ENCODE assay signal across 8 cellular contexts in the genomic region with DNA sequence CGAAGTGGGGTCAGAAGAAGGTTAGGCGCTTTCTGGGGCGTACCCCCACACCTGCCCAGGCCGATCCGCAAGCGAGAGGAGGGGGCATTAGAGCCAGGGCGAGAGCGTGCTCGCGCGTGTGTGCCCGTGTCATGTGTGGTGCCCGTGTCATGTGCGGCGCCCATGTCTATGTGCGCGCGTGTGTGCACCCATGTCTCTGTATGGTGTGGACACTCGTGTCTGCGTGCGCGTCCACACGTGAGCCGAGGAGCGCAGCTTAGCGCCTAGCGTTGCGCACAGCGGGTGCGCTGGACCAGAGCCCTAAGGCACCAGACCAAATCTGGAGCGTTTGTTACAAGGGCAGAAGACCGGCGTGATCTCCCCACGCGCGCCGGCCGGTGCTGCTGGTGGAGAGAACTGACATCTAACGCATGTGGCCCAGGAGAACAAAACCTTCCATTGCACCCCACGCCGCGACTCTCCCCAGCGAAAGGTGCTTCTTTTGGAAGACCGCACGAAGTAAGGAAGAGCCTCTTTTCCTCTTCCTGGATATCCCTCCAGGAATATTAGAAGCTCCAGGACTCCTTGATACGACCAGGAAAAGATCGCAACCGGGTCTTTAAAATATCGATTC. TPM values are rescaled to one million over a fixed set of nuclear protein-coding genes. Genes with fewer than 3 reads are reported as not detected.
DNase-seq lines count a peak whose midpoint lies in the region; ATAC-seq and TF ChIP-seq lines count a peak whose summit lies in the region.

No MANE protein-coding gene starts in this region.

- TF ChIP-seq CTCF in RWPE2 (IDR thresholded peaks at IDR 0.05; ENCODE audit: poor library complexity, severe bottlenecking) (no peak), brain (conservative IDR thresholded peaks at IDR 0.05) (no peak), smooth muscle cell (IDR thresholded peaks at IDR 0.05; ENCODE audit: borderline replicate concordance, insufficient read depth, poor library complexity, severe bottlenecking) (no peak)

- H3K9me3 Mint-ChIP-seq in brain (peaks cover 0 to 6% (median 0%) of the 10 kb centered on the region in 5 experiments), immature natural killer cell (no peaks in the 10 kb centered on the region)

- peaks cover 3% of the 10 kb centered on the region for H4K20me1 ChIP-seq in smooth muscle cell (ENCODE audit: low read depth)

- peaks cover 39% of the 10 kb centered on the region for H3K4me1 Mint-ChIP-seq in brain
- H3K4me1 Mint-ChIP-seq in immature natural killer cell: peaks cover 22 to 31% of the 10 kb centered on the region in 2 donors

- H3K4me2 ChIP-seq in smooth muscle cell: peak overlapping the region; percentile 94

- H3K4me3 Mint-ChIP-seq in brain: peak overlapping the region; percentile 85 to 95 (median 94)
- H3K4me3 Mint-ChIP-seq in immature natural killer cell: peak overlapping the region; percentile 84 to 92 (median 87)

- peak overlapping the region; percentile 59 for H3K9ac ChIP-seq in smooth muscle cell (ENCODE audit: low read depth)

- H3K36me3 ChIP-seq in RWPE2 (ENCODE audit: low read depth) (no peaks in the 10 kb centered on the region), smooth muscle cell (ENCODE audit: low read depth) (no peaks in the 10 kb centered on the region)

- 5% methylated on average over 42 of the region's 49 CpGs for WGBS in smooth muscle cell (ENCODE audit: low lambda C conversion rate)

- H3K27me3 ChIP-seq in RWPE2 (ENCODE audit: insufficient read depth, poor library complexity, severe bottlenecking): peaks cover 13% of the 10 kb centered on the region
- peaks cover 22% of the 10 kb centered on the region for H3K27me3 ChIP-seq in smooth muscle cell (ENCODE audit: low read depth)

- peak; percentile 38 for ATAC-seq in GM18511 (IDR thresholded peaks at IDR 0.05; ENCODE audit: unreplicated experiment)
- peak; percentile 23 for ATAC-seq in HG02763 (IDR thresholded peaks at IDR 0.05; ENCODE audit: unreplicated experiment)
- ATAC-seq in RWPE2 (ENCODE audit: low read depth): peak; percentile 49

- peaks cover 9% of the 10 kb centered on the region for H3F3A ChIP-seq in smooth muscle cell (ENCODE audit: low read depth)

- H3K9me3 ChIP-seq in RWPE2 (ENCODE audit: severe bottlenecking) (no peaks in the 10 kb centered on the region), smooth muscle cell (replicated peaks; ENCODE audit: low read depth) (no peaks in the 10 kb centered on the region)

- H3K27ac Mint-ChIP-seq in brain: peak overlapping the region; percentile 72 to 97 (median 96)
- H3K27ac Mint-ChIP-seq in immature natural killer cell: peak overlapping the region in 3 of 6 donors; percentile 26 to 69 (median 50)

- H3K27me3 Mint-ChIP-seq in brain (peaks cover 9% of the 10 kb centered on the region), immature natural killer cell (ENCODE audit: low read depth in 3 of 3) (peaks cover 2 to 10% (median 7%) of the 10 kb centered on the region in 3 donors)

- no peaks in the 10 kb centered on the region for H3K79me2 ChIP-seq in smooth muscle cell (ENCODE audit: low read depth)

- no peak overlapping the region for H2AFZ ChIP-seq in smooth muscle cell (ENCODE audit: low read depth)

- peak overlapping the region; percentile 19 for H3K4me3 ChIP-seq in RWPE2 (ENCODE audit: severe bottlenecking)
- H3K4me3 ChIP-seq in smooth muscle cell: peak overlapping the region; percentile 54

- H3K27ac ChIP-seq in RWPE2 (ENCODE audit: poor library complexity, severe bottlenecking) (no peak overlapping the region), smooth muscle cell (ENCODE audit: low read depth) (no peak overlapping the region)

- DNase-seq in RWPE2 (ENCODE audit: low spot score) (no peak), immature natural killer cell (peak; percentile 13 to 28 (median 21)), smooth muscle cell (lab: John Stamatoyannopoulos, UW; ENCODE audit: unreplicated experiment) (peak; percentile 21), iPS-NIHi7 (ENCODE audit: extremely low spot score) (no peak), cerebellar nuclear complex (lab: John Stamatoyannopoulos, UW) (no peak)

- H3K4me1 ChIP-seq in RWPE2 (ENCODE audit: insufficient read depth, poor library complexity, severe bottlenecking) (peaks cover 8% of the 10 kb centered on the region), smooth muscle cell (ENCODE audit: low read depth) (peaks cover 25% of the 10 kb centered on the region)

- H3K36me3 Mint-ChIP-seq in brain: peaks cover 7% of the 10 kb centered on the region
- H3K36me3 Mint-ChIP-seq in immature natural killer cell: peaks cover 0 to 8% (median 8%) of the 10 kb centered on the region in 3 donors

RNA-seq across cellular contexts. Expression of a gene that starts 0.6 kb away (rescaled TPM):
- polyA plus RNA-seq in brain (ENCODE audit: insufficient read depth, low read depth, low replicate concordance) (3.3 TPM), immature natural killer cell (under 1 TPM in 1 of 3 donors, not detected in 2; 0.25 TPM), smooth muscle cell (0.17 and 0.71 TPM in 2 replicates)
- 0.54 and 2.8 TPM in 2 replicates for total RNA-seq in smooth muscle cell

Comparison
In these comparisons a context has a peak if more than half of its experiments do, and no peak if none do; other contexts are left out.
1. DNase-seq: peak in immature natural killer cell (3 of 3) and smooth muscle cell (single experiment); none in RWPE2 (single experiment), iPS-NIHi7 (single experiment) and cerebellar nuclear complex (0 of 2).
2. Peak in every context shown above with its lines, with median percentiles within 50 percentile points of each other: ATAC-seq.